ENCODE assay signal across 17 cellular contexts in the genomic region with DNA sequence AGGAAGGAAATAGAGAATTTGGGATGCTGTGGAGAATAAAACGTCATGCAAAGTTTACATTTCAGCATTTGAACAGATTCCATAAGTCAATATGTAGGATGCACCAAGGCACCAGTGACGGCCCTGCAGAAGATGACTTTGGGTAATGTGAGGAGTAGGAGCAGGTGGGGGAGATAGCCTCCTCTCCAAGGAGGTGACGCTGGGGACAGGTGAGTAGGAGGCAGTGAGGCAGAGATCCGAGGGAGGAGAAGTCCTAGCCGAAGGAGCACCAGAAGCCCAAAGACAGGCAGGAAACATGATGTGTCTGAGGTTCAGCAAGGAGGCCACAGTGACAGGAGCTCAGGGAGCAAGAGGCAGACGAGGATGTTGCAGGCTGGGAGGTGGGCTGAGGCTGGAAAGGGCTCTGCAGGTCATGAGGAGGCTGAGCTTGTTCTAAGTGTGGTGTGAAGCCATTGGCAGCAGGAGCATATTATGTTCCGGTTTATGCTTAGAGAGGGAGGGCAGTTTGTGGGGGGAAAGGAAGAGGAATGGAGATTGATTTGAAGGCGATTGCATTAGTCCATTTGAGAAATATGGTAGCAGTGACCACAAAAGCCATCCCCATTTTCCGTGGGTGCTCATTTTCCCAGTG. TPM values are rescaled to one million over a fixed set of nuclear protein-coding genes. Genes with fewer than 3 reads are reported as not detected.
A peak's percentile ranks its signal among the peaks of the same experiment; 100 is the strongest.
DNase-seq lines count a peak whose midpoint lies in the region; ATAC-seq and TF ChIP-seq lines count a peak whose summit lies in the region.
"Had no signal": no experiment of that assay in that cellular context is flagged by ENCODE, and none has a peak within 500 bp of the region (broad histone marks: within the 10 kb centered on the region; RNA-seq: fewer than 3 reads in every experiment).

No MANE protein-coding gene starts in this region.

- CTCF ChIA-PET in CD4-positive, alpha-beta memory T cell (lab: Charles Lee; ENCODE audit: partially characterized antibody) = interaction anchor here (1.2 to 16.6 kb wide), 4 partner anchors 16 to 36 kb away, joined by 3 to 310 read pairs (median 8); no protein-coding TSS in a partner anchor

- H2AFZ ChIP-seq in osteoblast (ENCODE audit: low read length) = peak overlapping the region; percentile 77
- H2AFZ ChIP-seq: parathyroid adenoma had no signal

- H3K36me3 Mint-ChIP-seq in CD4-positive, alpha-beta memory T cell = peaks cover 36 to 53% of the 10 kb centered on the region in 2 donors

- H3K4me2 ChIP-seq in osteoblast (ENCODE audit: insufficient read depth, low read length) = peak overlapping the region; percentile 45

- POLR2A ChIA-PET in CD4-positive, alpha-beta memory T cell (lab: Charles Lee; ENCODE audit: partially characterized antibody) = interaction anchor here (0.7 to 26.9 kb wide), 8 partner anchors 20 to 257 kb away, joined by 3 to 1361 read pairs (median 4); a partner anchor contains a TSS

- no peak for TF ChIP-seq CTCF in body of pancreas (IDR thresholded peaks at IDR 0.05)
- TF ChIP-seq CTCF in osteoblast (IDR thresholded peaks at IDR 0.05; ENCODE audit: extremely low read depth, low read depth, low read length) = no peak

- peak overlapping the region; percentile 95 to 100 (median 97) for H3K27ac Mint-ChIP-seq in CD4-positive, alpha-beta memory T cell
- H3K27ac Mint-ChIP-seq: stimulated activated naive B cell treated with anti-CD40 and anti-IgM and Interleukin-4, amounts not matched to agents 10 μg/mL and 1 μg/mL and 100 μg/mL, for 72 hours had no signal

- H3K27me3 ChIP-seq in CD4-positive, alpha-beta memory T cell (ENCODE audit: insufficient read depth, low read length) = no peaks in the 10 kb centered on the region
- H3K27me3 ChIP-seq in body of pancreas = no peaks in the 10 kb centered on the region
- no peaks in the 10 kb centered on the region for H3K27me3 ChIP-seq in osteoblast (ENCODE audit: insufficient read depth, low read length)

- peak in 1 of 5 donors; percentile 66 for DNase-seq in CD4-positive, alpha-beta memory T cell
- DNase-seq in NOMO-1 treated with dmso at 0.1 percent for 144 hours (lab: John Stamatoyannopoulos, UW; ENCODE audit: unreplicated experiment) (peak; percentile 83), body of pancreas (no peak), osteoblast (ENCODE audit: insufficient read length, low spot score, missing footprints) (peak; percentile 85), GDM1 (lab: John Stamatoyannopoulos, UW) (no peak), SK-N-DZ (ENCODE audit: low spot score) (no peak)
- DNase-seq: cerebellar nuclear complex; hippocampal formation; mammary epithelial cell; stimulated activated CD4-positive, alpha-beta T cell treated with anti-CD3 and anti-CD28 coated beads, Interleukin-2, amount 100 ng/mL, for 48 hours; stimulated activated naive B cell treated with anti-CD40 and anti-IgM and Interleukin-4, amounts not matched to agents 10 μg/mL and 1 μg/mL and 100 μg/mL, for 72 hours had no signal

- peak overlapping the region; percentile 92 to 99 (median 97) for H3K4me3 Mint-ChIP-seq in CD4-positive, alpha-beta memory T cell

- H3K4me1 ChIP-seq in CD4-positive, alpha-beta memory T cell (ENCODE audit: insufficient read depth, low read length) = peaks cover 85% of the 10 kb centered on the region
- H3K4me1 ChIP-seq in body of pancreas (no peaks in the 10 kb centered on the region), osteoblast (ENCODE audit: insufficient read depth, low read length) (peaks cover 7% of the 10 kb centered on the region)
- H3K4me1 ChIP-seq: parathyroid adenoma had no signal

- intact Hi-C loops in CD4-positive, alpha-beta memory T cell (cut with micrococcal nuclease) = loop anchor here (1.0 to 10.0 kb wide), 8 partner anchors 12 to 1049 kb away; a partner anchor contains a TSS
- intact Hi-C loops in body of pancreas (cut with DNase I) = no loop called here

- peaks cover 59 to 97% (median 79%) of the 10 kb centered on the region in 4 donors for H3K4me1 Mint-ChIP-seq in CD4-positive, alpha-beta memory T cell

- no peaks in the 10 kb centered on the region for H3K27me3 Mint-ChIP-seq in CD4-positive, alpha-beta memory T cell
- H3K27me3 Mint-ChIP-seq: stimulated activated naive B cell treated with anti-CD40 and anti-IgM and Interleukin-4, amounts not matched to agents 10 μg/mL and 1 μg/mL and 100 μg/mL, for 72 hours had no signal

- WGBS in body of pancreas, 2 donors = 75 to 78% methylated on average over 9 of the region's 9 CpGs

- peak overlapping the region; percentile 87 for H3K27ac ChIP-seq in CD4-positive, alpha-beta memory T cell (ENCODE audit: low read depth, low read length)
- peak overlapping the region in 1 of 4 donors; percentile 53 for H3K27ac ChIP-seq in body of pancreas
- peak overlapping the region; percentile 38 for H3K27ac ChIP-seq in osteoblast (ENCODE audit: low read depth, low read length)
- H3K27ac ChIP-seq: C4-2B, parathyroid adenoma had no signal

- no peaks in the 10 kb centered on the region for H4K20me1 ChIP-seq in osteoblast (ENCODE audit: insufficient read depth, low read length)

- TF ChIP-seq POLR2A in body of pancreas (IDR thresholded peaks at IDR 0.05) = no peak

- no peaks in the 10 kb centered on the region for H3K79me2 ChIP-seq in osteoblast (ENCODE audit: insufficient read depth, low read length)
- H3K79me2 ChIP-seq: parathyroid adenoma had no signal

- H3K36me3 ChIP-seq in CD4-positive, alpha-beta memory T cell (ENCODE audit: insufficient read depth, low read length) = peaks cover 20% of the 10 kb centered on the region
- H3K36me3 ChIP-seq in body of pancreas (replicated peaks in 1 of 2; ENCODE audit: insufficient read depth in 1 of 2, low read depth in 2 of 2) = peaks cover 5 to 17% of the 10 kb centered on the region in 2 donors
- no peaks in the 10 kb centered on the region for H3K36me3 ChIP-seq in osteoblast (ENCODE audit: insufficient read depth, low read length)

- peak overlapping the region; percentile 94 to 98 for H3K4me3 ChIP-seq in CD4-positive, alpha-beta memory T cell (ENCODE audit: low read length in 2 of 2)
- H3K4me3 ChIP-seq in body of pancreas (no peak overlapping the region), osteoblast (ENCODE audit: insufficient read depth, low read length) (no peak overlapping the region)

- H3K9me3 Mint-ChIP-seq in CD4-positive, alpha-beta memory T cell = peaks cover 0 to 2% (median 0%) of the 10 kb centered on the region in 8 donors
- H3K9me3 Mint-ChIP-seq: stimulated activated naive B cell treated with anti-CD40 and anti-IgM and Interleukin-4, amounts not matched to agents 10 μg/mL and 1 μg/mL and 100 μg/mL, for 72 hours had no signal

- ATAC-seq in body of pancreas = peak; percentile 18
- no peak for ATAC-seq in HG03460 (IDR thresholded peaks at IDR 0.05; ENCODE audit: unreplicated experiment)
- no peak for ATAC-seq in HG02884 (IDR thresholded peaks at IDR 0.05; ENCODE audit: unreplicated experiment)

- H3K9me3 ChIP-seq in CD4-positive, alpha-beta memory T cell (ENCODE audit: control insufficient read depth in 1 of 2, low read length in 2 of 2) = no peaks in the 10 kb centered on the region
- H3K9me3 ChIP-seq in body of pancreas (no peaks in the 10 kb centered on the region), osteoblast (ENCODE audit: low read depth, low read length) (no peaks in the 10 kb centered on the region)

RNA-seq across cellular contexts. Expression of a gene that starts 55.7 kb away (rescaled TPM):
- not detected for total RNA-seq in CD4-positive, alpha-beta memory T cell
- polyA plus RNA-seq in CD4-positive, alpha-beta memory T cell = not detected
- total RNA-seq in body of pancreas = 1 to 10 TPM in 1 of 2 donors, under 1 TPM in 1; 0.78 to 4.3 TPM
- total RNA-seq in osteoblast = under 0.01 TPM in 1 of 2 replicates, not detected in the other
- polyA plus RNA-seq in SK-N-DZ (2014; cell fraction: cytosol; rRNA removed) = not detected in 2 replicates
- polyA plus RNA-seq in SK-N-DZ (2014; cell fraction: nucleus; rRNA removed) = not detected in 2 replicates
- total RNA-seq: esophagus mucosa, mammary epithelial cell, SK-MEL-5 had no signal
- polyA plus RNA-seq: mammary epithelial cell had no signal

Comparison
In these comparisons a context has a peak if more than half of its experiments do, and no peak if none do; other contexts are left out.
1. DNase-seq: peak in NOMO-1 treated with dmso at 0.1 percent for 144 hours (single experiment) and osteoblast (single experiment); none in body of pancreas (0 of 4), GDM1 (single experiment) and SK-N-DZ (single experiment).
2. H3K4me3 ChIP-seq: peak in CD4-positive, alpha-beta memory T cell (2 of 2); none in body of pancreas (0 of 2) and osteoblast (single experiment).